ENCODE assay signal across 8 cellular contexts in the genomic region with DNA sequence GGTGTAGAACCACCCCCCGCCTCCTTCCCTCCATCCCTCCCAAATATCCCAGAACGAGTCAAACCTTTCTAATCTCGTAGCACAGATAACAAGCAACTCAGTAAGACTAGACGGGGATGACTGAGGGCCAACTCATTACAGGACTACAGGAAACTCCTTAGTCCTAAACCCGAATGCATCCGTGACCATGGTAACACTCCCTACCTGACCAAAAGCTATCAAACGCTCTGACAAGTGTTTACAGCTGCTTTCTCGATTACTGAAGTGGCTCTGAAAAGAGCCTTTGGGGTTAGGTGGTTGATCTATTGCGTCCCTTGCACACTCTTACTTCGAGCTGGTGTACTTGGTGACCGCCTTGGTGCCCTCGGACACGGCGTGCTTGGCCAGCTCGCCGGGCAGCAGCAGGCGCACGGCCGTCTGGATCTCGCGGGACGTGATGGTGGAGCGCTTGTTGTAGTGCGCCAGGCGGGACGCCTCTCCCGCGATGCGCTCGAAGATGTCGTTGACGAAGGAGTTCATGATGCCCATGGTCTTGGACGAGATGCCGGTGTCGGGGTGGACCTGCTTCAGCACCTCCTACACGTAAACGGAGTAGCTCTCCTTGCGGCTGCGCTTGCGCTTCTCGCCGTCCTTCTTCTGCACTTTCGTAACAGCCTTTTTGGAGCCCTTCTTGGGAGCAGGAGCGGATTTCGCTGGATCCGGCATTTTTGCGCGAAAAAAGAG.
DNase-seq lines count a peak whose midpoint lies in the region; ATAC-seq, FAIRE-seq and TF ChIP-seq lines count a peak whose summit lies in the region.
"Not testable (repeated sequence)": the region's sequence is repeated elsewhere in the genome, so short reads cannot be mapped to it uniquely, and the experiment has no call there.

No MANE protein-coding gene starts in this region.

- not testable (repeated sequence) for H3K4me3 Mint-ChIP-seq in CD8-positive, alpha-beta T cell
- H3K4me3 Mint-ChIP-seq in activated T-cell treated with anti-CD3 and anti-CD28 coated beads, Interleukin-2, amount 50 U/mL, for 24 hours, result peak overlapping the region; percentile 33
- H3K4me3 Mint-ChIP-seq in dendritic cell treated with granulocyte-macrophage colony-stimulating factor and Interleukin-4, amounts not matched to agents 40 ng/mL and 50 ng/mL, for 4 days, result peak overlapping the region; percentile 48
- H3K4me3 Mint-ChIP-seq in glutamatergic neuron (ENCODE audit: unreplicated experiment), result peak overlapping the region; percentile 85

- intact Hi-C loops in CD8-positive, alpha-beta T cell (cut with DNase I, micrococcal nuclease); dendritic cell treated with granulocyte-macrophage colony-stimulating factor and Interleukin-4, amounts not matched to agents 40 ng/mL and 50 ng/mL, for 4 days (cut with micrococcal nuclease); HepG2 (cut with micrococcal nuclease; ENCODE audit: unreplicated experiment); psoas muscle (cut with DNase I): not testable (repeated sequence)

- not testable (repeated sequence) for DNase-seq in CD8-positive, alpha-beta T cell; LNCaP clone FGC (ENCODE audit: low read depth); HepG2 (ENCODE audit: low spot score)
- DNase-seq in activated T-cell treated with anti-CD3 and anti-CD28 coated beads, Interleukin-2, amount 50 U/mL, for 24 hours, result peak; percentile 30
- peak; percentile 21 for DNase-seq in glutamatergic neuron
- peak; percentile 36 to 57 for DNase-seq in psoas muscle
- peak in 1 of 2 donors; percentile 13 for DNase-seq in tibial nerve (ENCODE audit: low spot score in 2 of 2)

- H2AFZ ChIP-seq in HepG2 (ENCODE audit: low read length), result not testable (repeated sequence)

- H3K4me1 Mint-ChIP-seq in CD8-positive, alpha-beta T cell (ENCODE audit: low read depth); activated T-cell treated with anti-CD3 and anti-CD28 coated beads, Interleukin-2, amount 50 U/mL, for 24 hours (ENCODE audit: low read depth); dendritic cell treated with granulocyte-macrophage colony-stimulating factor and Interleukin-4, amounts not matched to agents 40 ng/mL and 50 ng/mL, for 4 days (ENCODE audit: low read depth); glutamatergic neuron (ENCODE audit: low read depth, unreplicated experiment): not testable (repeated sequence)

- not testable (repeated sequence) for H3K27ac ChIP-seq in CD8-positive, alpha-beta T cell (ENCODE audit: low read depth, low read length); HepG2 (ENCODE audit: extremely low read length, insufficient read depth, low read length); psoas muscle
- H3K27ac ChIP-seq in tibial nerve, result peak overlapping the region in 2 of 4 donors; percentile 53 to 75

- CTCF ChIA-PET in CD8-positive, alpha-beta T cell (lab: Charles Lee); HepG2 (lab: Yijun Ruan, JAX; ENCODE audit: low intra/inter-chr PET ratio, low total read pairs): not testable (repeated sequence)

- not testable (repeated sequence) for TF ChIP-seq RAD21 in HepG2 (CRISPR knock-in tag; IDR thresholded peaks at IDR 0.05)

- H3K4me1 ChIP-seq in CD8-positive, alpha-beta T cell (ENCODE audit: insufficient read depth, low read length); HepG2 (ENCODE audit: insufficient read depth, low read length); psoas muscle; tibial nerve: not testable (repeated sequence)

- not testable (repeated sequence) for BruUV-seq in HepG2 (replicated peaks; lab: Mats Ljungman, UMichigan)

- H3K9ac ChIP-seq in HepG2 (ENCODE audit: insufficient read depth, low read depth, low read length), result not testable (repeated sequence)

- H3K4me3 ChIP-seq in CD8-positive, alpha-beta T cell (ENCODE audit: low read depth, low read length); HepG2 (replicated peaks in 1 of 3; ENCODE audit: insufficient read depth in 1 of 3, low read depth in 2 of 3, low read length in 3 of 3): not testable (repeated sequence)
- H3K4me3 ChIP-seq in LNCaP clone FGC (ENCODE audit: low read depth, low read length) (peak overlapping the region; percentile 51), psoas muscle (peak overlapping the region; percentile 54), tibial nerve (peak overlapping the region; percentile 28 to 51 (median 43))

- in situ Hi-C loops in HepG2 (cut with HindIII; ENCODE audit: extremely low pct_ligation_motif_present, low pct_unique_long_range_greater_than_20kb), result not testable (repeated sequence)

- not testable (repeated sequence) for H3K36me3 Mint-ChIP-seq in CD8-positive, alpha-beta T cell; activated T-cell treated with anti-CD3 and anti-CD28 coated beads, Interleukin-2, amount 50 U/mL, for 24 hours (ENCODE audit: low read depth); dendritic cell treated with granulocyte-macrophage colony-stimulating factor and Interleukin-4, amounts not matched to agents 40 ng/mL and 50 ng/mL, for 4 days (ENCODE audit: low read depth); glutamatergic neuron (ENCODE audit: unreplicated experiment)

- FAIRE-seq in HepG2 (lab: Jason Lieb, UNC), result not testable (repeated sequence)

- not testable (repeated sequence) for H4K20me1 ChIP-seq in HepG2 (ENCODE audit: insufficient read depth, low read length)

- not testable (repeated sequence) for H3K9me3 Mint-ChIP-seq in CD8-positive, alpha-beta T cell; activated T-cell treated with anti-CD3 and anti-CD28 coated beads, Interleukin-2, amount 50 U/mL, for 24 hours; dendritic cell treated with granulocyte-macrophage colony-stimulating factor and Interleukin-4, amounts not matched to agents 40 ng/mL and 50 ng/mL, for 4 days; glutamatergic neuron (ENCODE audit: unreplicated experiment)

- H3K4me2 ChIP-seq in HepG2 (ENCODE audit: low read depth, low read length), result not testable (repeated sequence)

- TF ChIP-seq POLR2A in HepG2 (IDR thresholded peaks at IDR 0.05; ENCODE audit: insufficient read depth in 1 of 2, low read depth in 2 of 2, low read length in 2 of 2), result not testable (repeated sequence)
- peak in 1 of 2 donors; percentile 24 for TF ChIP-seq POLR2A in tibial nerve (IDR thresholded peaks at IDR 0.05)

- not testable (repeated sequence) for TF ChIP-seq EP300 in HepG2 (IDR thresholded peaks at IDR 0.05; ENCODE audit: low read depth in 2 of 2, low read length in 2 of 2); HepG2 (CRISPR knock-in tag; IDR thresholded peaks at IDR 0.05; ENCODE audit: borderline replicate concordance)
- TF ChIP-seq EP300 in tibial nerve (IDR thresholded peaks at IDR 0.05), result peak in 1 of 2 donors; percentile 37

- ATAC-seq in CD8-positive, alpha-beta T cell, result peak; percentile 17
- ATAC-seq in HepG2 (peak; percentile 28; the same call in 1 of the 3 replicates), psoas muscle (peak; percentile 52 to 75 (median 60))

- H3K79me2 ChIP-seq in HepG2 (ENCODE audit: insufficient read depth, low read length), result not testable (repeated sequence)

- not testable (repeated sequence) for H3K9me3 ChIP-seq in CD8-positive, alpha-beta T cell (ENCODE audit: low read length); HepG2 (ENCODE audit: low read length); psoas muscle; tibial nerve

- H3K27me3 ChIP-seq in CD8-positive, alpha-beta T cell (ENCODE audit: insufficient read depth, low read length); HepG2 (ENCODE audit: control insufficient read depth in 1 of 2, insufficient read depth in 2 of 2, low read length in 2 of 2); psoas muscle (ENCODE audit: insufficient read depth in 3 of 3, low read length in 2 of 3); tibial nerve: not testable (repeated sequence)

- H3K27me3 Mint-ChIP-seq in CD8-positive, alpha-beta T cell (ENCODE audit: low read depth); activated T-cell treated with anti-CD3 and anti-CD28 coated beads, Interleukin-2, amount 50 U/mL, for 24 hours; glutamatergic neuron (ENCODE audit: unreplicated experiment): not testable (repeated sequence)
- peaks cover 15% of the 10 kb centered on the region for H3K27me3 Mint-ChIP-seq in dendritic cell treated with granulocyte-macrophage colony-stimulating factor and Interleukin-4, amounts not matched to agents 40 ng/mL and 50 ng/mL, for 4 days

- TF ChIP-seq CTCF in CD8-positive, alpha-beta T cell (IDR thresholded peaks at IDR 0.05); LNCaP clone FGC (IDR thresholded peaks at IDR 0.05; ENCODE audit: control insufficient read depth, extremely low read depth, insufficient read depth); glutamatergic neuron (IDR thresholded peaks at IDR 0.05; ENCODE audit: partially characterized antibody, unreplicated experiment); HepG2 (CRISPR knock-in tag; IDR thresholded peaks at IDR 0.05); psoas muscle (IDR thresholded peaks at IDR 0.05); tibial nerve (IDR thresholded peaks at IDR 0.05): not testable (repeated sequence)

- 46% methylated on average over 19 of the region's 48 CpGs for WGBS in HepG2 (ENCODE audit: low lambda C conversion rate)
- WGBS in psoas muscle, 3 donors, result 4 to 6% (median 4%) methylated on average over 32 to 41 of the region's 48 CpGs
- 14 to 24% methylated on average over 18 to 20 of the region's 48 CpGs for WGBS in tibial nerve, 2 donors

- POLR2A ChIA-PET in CD8-positive, alpha-beta T cell (lab: Charles Lee); HepG2 (lab: Yijun Ruan, JAX): not testable (repeated sequence)

- H3K36me3 ChIP-seq in CD8-positive, alpha-beta T cell (ENCODE audit: insufficient read depth, low read length); HepG2 (replicated peaks in 1 of 2; ENCODE audit: control insufficient read depth in 1 of 2, insufficient read depth in 2 of 2, low read length in 2 of 2); psoas muscle (ENCODE audit: insufficient read depth in 1 of 2, low read depth in 1 of 2); tibial nerve: not testable (repeated sequence)

- H3K27ac Mint-ChIP-seq in CD8-positive, alpha-beta T cell; activated T-cell treated with anti-CD3 and anti-CD28 coated beads, Interleukin-2, amount 50 U/mL, for 24 hours; dendritic cell treated with granulocyte-macrophage colony-stimulating factor and Interleukin-4, amounts not matched to agents 40 ng/mL and 50 ng/mL, for 4 days; glutamatergic neuron (ENCODE audit: unreplicated experiment): not testable (repeated sequence)
